ENCODE assay signal across 9 cellular contexts in the genomic region with DNA sequence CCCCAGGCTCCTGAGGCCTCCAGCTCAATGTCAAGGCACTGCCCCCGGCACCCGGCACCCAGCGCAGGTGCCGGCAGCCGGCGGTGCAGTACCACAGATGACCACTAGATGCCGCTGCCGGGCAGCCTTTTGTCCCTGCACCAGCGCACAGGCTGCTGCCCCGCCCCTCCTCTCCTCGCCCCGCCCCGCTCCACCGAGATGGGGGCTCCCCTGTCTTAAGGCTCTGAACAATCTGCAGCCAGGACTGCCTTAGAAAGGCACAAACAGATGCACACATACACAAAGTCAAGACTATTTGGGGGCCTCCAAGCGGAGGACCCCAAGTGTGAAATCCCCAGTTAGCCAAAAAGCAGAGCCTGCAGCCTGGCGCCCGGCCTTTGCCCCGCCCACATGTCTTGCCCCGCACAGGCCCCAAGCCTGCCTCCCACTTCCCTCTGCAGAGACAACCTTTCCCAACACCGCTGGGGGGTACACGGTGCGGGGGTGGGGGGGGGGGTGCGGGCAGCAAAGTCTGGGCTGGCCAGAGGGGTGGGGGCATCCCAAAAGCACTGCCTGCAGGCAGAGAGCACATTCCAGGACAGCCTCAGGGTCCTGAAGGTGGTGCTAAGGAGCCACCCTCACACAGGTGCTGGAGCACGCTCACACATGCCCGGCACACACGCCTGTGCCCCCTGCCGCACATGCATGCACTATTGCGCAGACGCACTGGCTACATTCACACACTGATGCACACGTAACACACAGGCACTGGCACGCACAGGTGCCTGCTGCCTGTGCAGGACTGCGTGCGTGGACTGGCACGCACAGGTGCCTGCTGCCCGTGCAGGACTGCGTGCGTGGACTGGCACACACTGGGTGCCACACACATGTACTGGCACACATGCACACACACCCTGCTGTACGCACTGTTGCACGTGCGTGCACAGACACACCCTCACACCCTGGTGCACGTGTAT. TPM values are rescaled to one million over a fixed set of nuclear protein-coding genes. Genes with fewer than 3 reads are reported as not detected.
DNase-seq lines count a peak whose midpoint lies in the region; ATAC-seq and TF ChIP-seq lines count a peak whose summit lies in the region.
"Had no signal": no experiment of that assay in that cellular context is flagged by ENCODE, and none has a peak within 500 bp of the region (broad histone marks: within the 10 kb centered on the region; RNA-seq: fewer than 3 reads in every experiment).

No MANE protein-coding gene starts in this region.

- no peaks in the 10 kb centered on the region for H3K9me3 ChIP-seq in H9 (ENCODE audit: control insufficient read depth, low read depth, low read length)

- ATAC-seq in activated CD8-positive, alpha-beta T cell treated with anti-CD3 and anti-CD28 coated beads for 36 hours = peak; percentile 98
- peak; percentile 93 for ATAC-seq in memory B cell (ENCODE audit: low read depth)

- no peak overlapping the region for H2AK5ac ChIP-seq in H9 (ENCODE audit: insufficient read length, low read length)

- H3K27ac Mint-ChIP-seq in H9 (no peak overlapping the region; a peak in 1 of 7 replicates), memory B cell (no peak overlapping the region)
- no peak overlapping the region for H3K27ac Mint-ChIP-seq in activated CD8-positive, alpha-beta T cell treated with anti-CD3 and anti-CD28 coated beads for 36 hours
- H3K27ac Mint-ChIP-seq: dendritic cell treated with granulocyte-macrophage colony-stimulating factor and Interleukin-4, amounts not matched to agents 40 ng/mL and 50 ng/mL, for 4 days had no signal

- H2BK12ac ChIP-seq in H9 (ENCODE audit: insufficient read length, low read depth, low read length) = no peak overlapping the region

- H3K4me1 ChIP-seq in H9 (ENCODE audit: insufficient read depth, low read length) = no peaks in the 10 kb centered on the region

- H2BK5ac ChIP-seq in H9 (ENCODE audit: insufficient read length, low read length) = no peak overlapping the region

- H4K8ac ChIP-seq in H9 (replicated peaks; ENCODE audit: insufficient read length, low read depth, low read length) = no peak overlapping the region

- POLR2A ChIA-PET in activated CD8-positive, alpha-beta T cell treated with anti-CD3 and anti-CD28 coated beads for 36 hours (lab: Charles Lee) = no interaction called here

- H3K79me2 ChIP-seq in H9 (ENCODE audit: insufficient read depth, low read length) = no peaks in the 10 kb centered on the region

- H2BK20ac ChIP-seq in H9 (ENCODE audit: low read depth, low read length, poor library complexity, severe bottlenecking) = no peak overlapping the region

- no peak overlapping the region for H4K91ac ChIP-seq in H9 (ENCODE audit: insufficient read length, low read depth, low read length)

- CTCF ChIA-PET in activated CD8-positive, alpha-beta T cell treated with anti-CD3 and anti-CD28 coated beads for 36 hours (lab: Charles Lee) = interaction anchor here (0.6 to 4.7 kb wide), 33 partner anchors 9 to 223 kb away, joined by 3 to 34 read pairs (median 3); partner anchors contain the start of gene WRAP73

- peak; percentile 99 for TF ChIP-seq CTCF in H9 (conservative IDR thresholded peaks at IDR 0.05)
- TF ChIP-seq CTCF in activated CD8-positive, alpha-beta T cell treated with anti-CD3 and anti-CD28 coated beads for 36 hours (IDR thresholded peaks at IDR 0.05) = peak; percentile 99

- no peak overlapping the region for H3T11ph ChIP-seq in H9 (ENCODE audit: low read length)

- H3K36me3 Mint-ChIP-seq in H9 (ENCODE audit: insufficient read depth in 1 of 3, low read depth in 3 of 3) = peaks cover 7 to 22% (median 14%) of the 10 kb centered on the region in 3 experiments; a peak in 6 of 7 replicates
- H3K36me3 Mint-ChIP-seq in activated CD8-positive, alpha-beta T cell treated with anti-CD3 and anti-CD28 coated beads for 36 hours (ENCODE audit: low read depth) = no peaks in the 10 kb centered on the region
- H3K36me3 Mint-ChIP-seq in memory B cell = peaks cover 4% of the 10 kb centered on the region

- H3K4me2 ChIP-seq in H9 (ENCODE audit: insufficient read depth, insufficient read length, low read length) = peak overlapping the region; percentile 35

- H3K14ac ChIP-seq in H9 (ENCODE audit: insufficient read depth, low read length) = no peak overlapping the region

- DNase-seq in DMS153 (lab: John Stamatoyannopoulos, UW) (peak; percentile 16), H9 (peak; percentile 83), NCI-H345 (lab: John Stamatoyannopoulos, UW) (peak; percentile 64), memory B cell (ENCODE audit: low spot score in 2 of 2) (peak; percentile 90 to 95), H4 (ENCODE audit: low spot score) (no peak)
- peak; percentile 91 for DNase-seq in activated CD8-positive, alpha-beta T cell treated with anti-CD3 and anti-CD28 coated beads for 36 hours
- DNase-seq in effector CD4-positive, alpha-beta T cell = peak; percentile 80
- DNase-seq in stimulated activated CD8-positive, alpha-beta memory T cell treated with anti-CD3 and anti-CD28 coated beads, Interleukin-15, amount 100 ng/mL, for 4 hours (ENCODE audit: low read depth in 2 of 2) = peak; percentile 57 to 58

- intact Hi-C loops in activated CD8-positive, alpha-beta T cell treated with anti-CD3 and anti-CD28 coated beads for 36 hours (cut with micrococcal nuclease) = loop anchor here (2.0 kb wide), 1 partner anchor 129 kb away; no protein-coding TSS in a partner anchor

- H2AFZ ChIP-seq in H9 (ENCODE audit: low read length) = no peak overlapping the region

- no peak overlapping the region for H3K23ac ChIP-seq in H9 (ENCODE audit: insufficient read length, low read depth, low read length)

- no peak overlapping the region for H3K9ac ChIP-seq in H9 (ENCODE audit: extremely low read depth, insufficient read length, low read length)

- H3K4me1 Mint-ChIP-seq in H9 (peaks cover 2 to 3% of the 10 kb centered on the region in 2 experiments; a peak in 2 of 4 replicates), memory B cell (no peaks in the 10 kb centered on the region)
- H3K4me1 Mint-ChIP-seq in activated CD8-positive, alpha-beta T cell treated with anti-CD3 and anti-CD28 coated beads for 36 hours (ENCODE audit: low read depth) = peaks cover 3% of the 10 kb centered on the region

- no peaks in the 10 kb centered on the region for H3K79me1 ChIP-seq in H9 (ENCODE audit: insufficient read depth, low read depth, low read length, poor library complexity, severe bottlenecking)

- no peak overlapping the region for H4K5ac ChIP-seq in H9 (ENCODE audit: insufficient read length, low read depth, low read length)

- peaks cover 3% of the 10 kb centered on the region for H3K27me3 Mint-ChIP-seq in H9 (ENCODE audit: low read depth)
- no peaks in the 10 kb centered on the region for H3K27me3 Mint-ChIP-seq in activated CD8-positive, alpha-beta T cell treated with anti-CD3 and anti-CD28 coated beads for 36 hours
- H3K27me3 Mint-ChIP-seq in memory B cell = no peaks in the 10 kb centered on the region
- H3K27me3 Mint-ChIP-seq: dendritic cell treated with granulocyte-macrophage colony-stimulating factor and Interleukin-4, amounts not matched to agents 40 ng/mL and 50 ng/mL, for 4 days had no signal

- H3K56ac ChIP-seq in H9 (ENCODE audit: insufficient read length, low read depth, low read length) = no peak overlapping the region

- H2BK120ac ChIP-seq in H9 (ENCODE audit: low read depth, low read length, poor library complexity, severe bottlenecking) = no peak overlapping the region

- no peak overlapping the region for H3K18ac ChIP-seq in H9 (ENCODE audit: insufficient read length, low read depth, low read length)

- H3K27me3 ChIP-seq in H9 (ENCODE audit: insufficient read depth, low read length) = no peaks in the 10 kb centered on the region

- H3K4ac ChIP-seq in H9 (ENCODE audit: low read depth, low read length) = no peak overlapping the region

- peak overlapping the region; percentile 49 to 72 for H3K4me3 Mint-ChIP-seq in H9
- H3K4me3 Mint-ChIP-seq in activated CD8-positive, alpha-beta T cell treated with anti-CD3 and anti-CD28 coated beads for 36 hours = peak overlapping the region; percentile 43
- peak overlapping the region; percentile 72 for H3K4me3 Mint-ChIP-seq in memory B cell
- H3K4me3 Mint-ChIP-seq: dendritic cell treated with granulocyte-macrophage colony-stimulating factor and Interleukin-4, amounts not matched to agents 40 ng/mL and 50 ng/mL, for 4 days had no signal

- no peaks in the 10 kb centered on the region for H4K20me1 ChIP-seq in H9 (ENCODE audit: control insufficient read depth, insufficient read depth, insufficient read length)

- peaks cover 7 to 21% of the 10 kb centered on the region in 2 experiments; a peak in 4 of 5 replicates for H3K9me3 Mint-ChIP-seq in H9
- H3K9me3 Mint-ChIP-seq in activated CD8-positive, alpha-beta T cell treated with anti-CD3 and anti-CD28 coated beads for 36 hours = peaks cover 15% of the 10 kb centered on the region
- peaks cover 7% of the 10 kb centered on the region for H3K9me3 Mint-ChIP-seq in memory B cell

- H2BK15ac ChIP-seq in H9 (ENCODE audit: low read depth, low read length) = no peak overlapping the region

- no peak overlapping the region for H3K27ac ChIP-seq in H9 (ENCODE audit: insufficient read length, low read depth, low read length)

- H3K23me2 ChIP-seq in H9 (ENCODE audit: insufficient read length, low read depth, low read length, poor library complexity, severe bottlenecking) = no peaks in the 10 kb centered on the region

- no CpG with 5 or more reads among the region's 41 CpGs for WGBS in H9 (ENCODE audit: extremely low coverage, insufficient read length, low lambda C conversion rate)

RNA-seq across cellular contexts. Expression of gene ARHGEF16, which starts 37.1 kb away (rescaled TPM):
- total RNA-seq in H9 (2021) = 48.1 and 48.5 TPM in 2 replicates
- not detected for total RNA-seq in activated CD8-positive, alpha-beta T cell treated with anti-CD3 and anti-CD28 coated beads for 36 hours
- 0.58 and 0.97 TPM in 2 replicates for total RNA-seq in H4 (2014; rRNA removed; shearing (Covaris generic))

Comparison
In these comparisons a context has a peak if more than half of its experiments do, and no peak if none do; other contexts are left out.
1. RNA of gene ARHGEF16, which starts 37.1 kb away (total RNA-seq): 48.1 to 48.5 TPM in H9; 0.58 to 0.97 TPM in H4 and not detected in activated CD8-positive, alpha-beta T cell treated with anti-CD3 and anti-CD28 coated beads for 36 hours; every median in the first group is over 10 times any median in the second.
2. Peak in every context shown above with its lines, with median percentiles within 50 percentile points of each other: H3K4me3 Mint-ChIP-seq.